9 cellular contexts compared by ENCODE assay signal in the genomic region with DNA sequence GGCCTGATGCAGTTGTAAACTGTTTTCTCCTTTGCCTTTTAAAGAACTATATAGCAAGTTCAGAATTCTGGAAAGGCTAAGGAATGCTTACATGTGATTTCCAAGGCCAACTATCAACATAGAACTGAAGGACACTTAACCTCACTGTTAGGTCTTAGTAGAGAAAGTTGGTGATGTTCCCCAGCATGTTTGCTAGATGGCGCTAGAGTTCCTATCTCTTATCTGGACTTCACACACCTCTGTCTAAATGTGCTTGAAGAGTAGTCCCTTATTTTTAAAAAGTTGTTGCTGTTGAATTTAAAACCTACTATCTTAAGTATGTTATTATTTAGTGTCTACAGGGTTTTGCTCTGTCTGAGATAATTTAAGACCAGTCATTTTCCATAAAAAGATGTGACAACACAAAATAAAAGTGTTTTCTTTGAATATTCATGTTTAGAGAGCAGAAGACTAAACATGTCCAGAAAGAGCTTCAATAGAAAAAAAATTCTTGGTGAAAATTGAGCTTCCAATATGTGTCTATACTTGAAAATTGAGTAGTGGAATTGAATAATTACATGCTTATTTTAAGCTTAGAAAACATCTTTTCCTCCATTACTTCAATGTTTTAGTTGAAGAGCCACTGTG.
DNase-seq lines count a peak whose midpoint lies in the region; ATAC-seq, FAIRE-seq and TF ChIP-seq lines count a peak whose summit lies in the region.
"Had no signal": no experiment of that assay in that cellular context is flagged by ENCODE, and none has a peak within 500 bp of the region (broad histone marks: within the 10 kb centered on the region; RNA-seq: fewer than 3 reads in every experiment).

No MANE protein-coding gene starts in this region.

- POLR2A ChIA-PET in activated CD4-positive, alpha-beta memory T cell treated with anti-CD3 and anti-CD28 coated beads for 36 hours (lab: Charles Lee) = no interaction called here

- no peaks in the 10 kb centered on the region for H3K36me3 ChIP-seq in endodermal cell (ENCODE audit: control insufficient read depth, insufficient read depth, low read length)

- no peak overlapping the region for H3K27ac ChIP-seq in endodermal cell (ENCODE audit: low read depth, low read length)

- no peak for TF ChIP-seq POLR2A in NB4 (IDR thresholded peaks at IDR 0.05; ENCODE audit: extremely low read depth, insufficient read length)

- H3K4me1 Mint-ChIP-seq in endodermal cell = no peaks in the 10 kb centered on the region
- no peaks in the 10 kb centered on the region for H3K4me1 Mint-ChIP-seq in activated CD4-positive, alpha-beta memory T cell treated with anti-CD3 and anti-CD28 coated beads for 36 hours (ENCODE audit: low read depth)

- peak; percentile 8 for DNase-seq in A172 (ENCODE audit: low spot score)
- no peak for DNase-seq in GM18507 (ENCODE audit: extremely low spot score, insufficient read length, low read depth)
- DNase-seq in NB4 (ENCODE audit: low read depth) = peak; percentile 50
- no peak for DNase-seq in endodermal cell
- DNase-seq in activated CD4-positive, alpha-beta memory T cell treated with anti-CD3 and anti-CD28 coated beads for 36 hours = no peak
- DNase-seq in stimulated activated CD8-positive, alpha-beta memory T cell treated with anti-CD3 and anti-CD28 coated beads, Interleukin-4, amount 100 ng/mL, for 48 hours = no peak

- ATAC-seq in HG03521 (IDR thresholded peaks at IDR 0.05; ENCODE audit: unreplicated experiment) = no peak
- ATAC-seq in HG03520 (IDR thresholded peaks at IDR 0.05; ENCODE audit: unreplicated experiment) = no peak

- no peak overlapping the region for H3K27ac Mint-ChIP-seq in endodermal cell
- H3K27ac Mint-ChIP-seq in activated CD4-positive, alpha-beta memory T cell treated with anti-CD3 and anti-CD28 coated beads for 36 hours = no peak overlapping the region

- H3K27me3 Mint-ChIP-seq in endodermal cell (ENCODE audit: insufficient read depth) = peaks cover 19% of the 10 kb centered on the region
- H3K27me3 Mint-ChIP-seq in activated CD4-positive, alpha-beta memory T cell treated with anti-CD3 and anti-CD28 coated beads for 36 hours = peaks cover 2% of the 10 kb centered on the region

- H3K27me3 ChIP-seq in endodermal cell (ENCODE audit: control insufficient read depth, insufficient read depth, low read length, poor library complexity, severe bottlenecking) = peaks cover 24% of the 10 kb centered on the region

- H3K36me3 Mint-ChIP-seq in endodermal cell (ENCODE audit: low read depth) = no peaks in the 10 kb centered on the region
- H3K36me3 Mint-ChIP-seq in activated CD4-positive, alpha-beta memory T cell treated with anti-CD3 and anti-CD28 coated beads for 36 hours = peaks cover 1% of the 10 kb centered on the region

- H3K9me3 Mint-ChIP-seq in endodermal cell = peaks cover 10% of the 10 kb centered on the region
- H3K9me3 Mint-ChIP-seq in activated CD4-positive, alpha-beta memory T cell treated with anti-CD3 and anti-CD28 coated beads for 36 hours = peaks cover 22% of the 10 kb centered on the region

- peaks cover 12% of the 10 kb centered on the region for H3K9me3 ChIP-seq in endodermal cell (ENCODE audit: control insufficient read depth, low read length)

- no peaks in the 10 kb centered on the region for H3K4me1 ChIP-seq in endodermal cell (ENCODE audit: control insufficient read depth, insufficient read depth, low read length)

- H3K9ac ChIP-seq in endodermal cell (ENCODE audit: extremely low read depth, low read length, poor library complexity, severe bottlenecking) = no peak overlapping the region

- peak; percentile 73 for FAIRE-seq in GM18507 (lab: Jason Lieb, UNC)
- FAIRE-seq: astrocyte had no signal

- no peak overlapping the region for H3K4me3 Mint-ChIP-seq in endodermal cell
- no peak overlapping the region for H3K4me3 Mint-ChIP-seq in activated CD4-positive, alpha-beta memory T cell treated with anti-CD3 and anti-CD28 coated beads for 36 hours

- TF ChIP-seq CTCF in NB4 (IDR thresholded peaks at IDR 0.05; ENCODE audit: low read depth, low read length) = peak; percentile 71
- TF ChIP-seq CTCF in endodermal cell (conservative IDR thresholded peaks at IDR 0.05) = peak; percentile 89

- CTCF ChIA-PET in activated CD4-positive, alpha-beta memory T cell treated with anti-CD3 and anti-CD28 coated beads for 36 hours (lab: Charles Lee) = interaction anchor here (0.6 to 3.4 kb wide), 14 partner anchors 8 to 165 kb away, joined by 3 to 13 read pairs (median 3); no protein-coding TSS in a partner anchor

- intact Hi-C loops in activated CD4-positive, alpha-beta memory T cell treated with anti-CD3 and anti-CD28 coated beads for 36 hours (cut with micrococcal nuclease) = no loop called here

- 0% methylated on average over 1 of the region's 1 CpG; no CpG with 5 or more reads in 1 of the 2 experiments for WGBS in endodermal cell (ENCODE audit: insufficient coverage in 1 of 2, insufficient read length in 1 of 2), 2 experiments

- no peak overlapping the region for H3K4me3 ChIP-seq in NB4 (ENCODE audit: low read depth, low read length)
- H3K4me3 ChIP-seq in endodermal cell (ENCODE audit: low read length) = no peak overlapping the region

Comparison
In these comparisons a context has a peak if more than half of its experiments do, and no peak if none do; other contexts are left out.
1. DNase-seq: peak in A172 (single experiment) and NB4 (single experiment); none in GM18507 (single experiment), endodermal cell (single experiment), activated CD4-positive, alpha-beta memory T cell treated with anti-CD3 and anti-CD28 coated beads for 36 hours (single experiment) and stimulated activated CD8-positive, alpha-beta memory T cell treated with anti-CD3 and anti-CD28 coated beads, Interleukin-4, amount 100 ng/mL, for 48 hours (single experiment).